1 cellular context compared by ENCODE assay signal in the genomic region with DNA sequence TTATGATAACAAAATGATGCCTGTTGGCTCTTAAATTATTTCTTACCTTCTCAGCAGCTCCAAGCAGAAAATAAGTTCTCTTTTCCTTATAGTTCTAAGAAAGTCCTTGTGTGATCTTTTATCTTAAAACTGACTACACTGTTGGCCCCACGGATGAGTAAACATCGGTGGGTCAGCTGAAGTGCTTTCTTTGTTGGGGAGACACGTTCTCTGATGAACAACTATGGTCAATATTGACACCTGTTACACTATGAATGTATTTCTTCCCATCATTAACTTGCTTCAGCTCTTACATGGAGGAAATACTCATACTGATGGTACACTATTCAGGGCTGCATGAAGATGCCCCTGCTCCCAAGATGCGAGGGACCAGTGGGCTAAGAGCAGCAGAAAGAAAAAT.
TF ChIP-seq lines count a peak whose summit lies in the region.

No MANE protein-coding gene starts in this region.

TF ChIP-seq in HepG2, 621 proteins besides CTCF, POLR2A, EP300 and RAD21 (continued from another document and continues in another):
- TF ChIP-seq, protein P1, sequence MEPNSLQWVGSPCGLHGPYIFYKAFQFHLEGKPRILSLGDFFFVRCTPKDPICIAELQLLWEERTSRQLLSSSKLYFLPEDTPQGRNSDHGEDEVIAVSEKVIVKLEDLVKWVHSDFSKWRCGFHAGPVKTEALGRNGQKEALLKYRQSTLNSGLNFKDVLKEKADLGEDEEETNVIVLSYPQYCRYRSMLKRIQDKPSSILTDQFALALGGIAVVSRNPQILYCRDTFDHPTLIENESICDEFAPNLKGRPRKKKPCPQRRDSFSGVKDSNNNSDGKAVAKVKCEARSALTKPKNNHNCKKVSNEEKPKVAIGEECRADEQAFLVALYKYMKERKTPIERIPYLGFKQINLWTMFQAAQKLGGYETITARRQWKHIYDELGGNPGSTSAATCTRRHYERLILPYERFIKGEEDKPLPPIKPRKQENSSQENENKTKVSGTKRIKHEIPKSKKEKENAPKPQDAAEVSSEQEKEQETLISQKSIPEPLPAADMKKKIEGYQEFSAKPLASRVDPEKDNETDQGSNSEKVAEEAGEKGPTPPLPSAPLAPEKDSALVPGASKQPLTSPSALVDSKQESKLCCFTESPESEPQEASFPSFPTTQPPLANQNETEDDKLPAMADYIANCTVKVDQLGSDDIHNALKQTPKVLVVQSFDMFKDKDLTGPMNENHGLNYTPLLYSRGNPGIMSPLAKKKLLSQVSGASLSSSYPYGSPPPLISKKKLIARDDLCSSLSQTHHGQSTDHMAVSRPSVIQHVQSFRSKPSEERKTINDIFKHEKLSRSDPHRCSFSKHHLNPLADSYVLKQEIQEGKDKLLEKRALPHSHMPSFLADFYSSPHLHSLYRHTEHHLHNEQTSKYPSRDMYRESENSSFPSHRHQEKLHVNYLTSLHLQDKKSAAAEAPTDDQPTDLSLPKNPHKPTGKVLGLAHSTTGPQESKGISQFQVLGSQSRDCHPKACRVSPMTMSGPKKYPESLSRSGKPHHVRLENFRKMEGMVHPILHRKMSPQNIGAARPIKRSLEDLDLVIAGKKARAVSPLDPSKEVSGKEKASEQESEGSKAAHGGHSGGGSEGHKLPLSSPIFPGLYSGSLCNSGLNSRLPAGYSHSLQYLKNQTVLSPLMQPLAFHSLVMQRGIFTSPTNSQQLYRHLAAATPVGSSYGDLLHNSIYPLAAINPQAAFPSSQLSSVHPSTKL (CRISPR knock-in tag; IDR thresholded peaks at IDR 0.05): peak; percentile 91
- TF ChIP-seq SAP130 (CRISPR knock-in tag; IDR thresholded peaks at IDR 0.05; ENCODE audit: low read depth) (peak; percentile 38), NCOA2 (CRISPR knock-in tag; IDR thresholded peaks at IDR 0.05) (peak; percentile 49), ZSCAN25 (CRISPR knock-in tag; IDR thresholded peaks at IDR 0.05) (no peak), FOXA3 (CRISPR knock-in tag; IDR thresholded peaks at IDR 0.05) (peak; percentile 89), TBX3 (IDR thresholded peaks at IDR 0.05; ENCODE audit: borderline replicate concordance) (peak; percentile 37; the same call in 1 of the 2 replicates), FOXP1 (IDR thresholded peaks at IDR 0.05) (no peak), FOXP1 (CRISPR knock-in tag; IDR thresholded peaks at IDR 0.05) (peak; percentile 62), FOSL2 (CRISPR knock-in tag; IDR thresholded peaks at IDR 0.05) (peak; percentile 66), HHEX (CRISPR knock-in tag; IDR thresholded peaks at IDR 0.05) (peak; percentile 69), FOXJ3 (CRISPR knock-in tag; IDR thresholded peaks at IDR 0.05; ENCODE audit: borderline replicate concordance) (peak; percentile 69; the same call in 1 of the 2 replicates), HDAC2 (CRISPR knock-in tag; IDR thresholded peaks at IDR 0.05) (peak; percentile 57; the same call in 1 of the 2 replicates), GATA4 (IDR thresholded peaks at IDR 0.05; ENCODE audit: borderline replicate concordance, low read depth) (peak; percentile 52; the same call in 1 of the 2 replicates), SOX6 (IDR thresholded peaks at IDR 0.05) (no peak), SOX6 (CRISPR knock-in tag; IDR thresholded peaks at IDR 0.05) (peak; percentile 78), NKX3-1 (CRISPR knock-in tag; IDR thresholded peaks at IDR 0.05) (0 out of 2 replicates have a peak, but pooled peaks have one; percentile 38), PLRG1 (conservative IDR thresholded peaks at IDR 0.05) (no peak), HNF4G (IDR thresholded peaks at IDR 0.05; ENCODE audit: borderline replicate concordance, low read depth, low read length) (no peak), HNF4G (CRISPR knock-in tag; IDR thresholded peaks at IDR 0.05; ENCODE audit: borderline replicate concordance, low read depth) (no peak), FOXK1 (CRISPR knock-in tag; IDR thresholded peaks at IDR 0.05; ENCODE audit: borderline replicate concordance, low read depth) (peak; percentile 18; the same call in 1 of the 2 replicates), HNRNPK (IDR thresholded peaks at IDR 0.05; ENCODE audit: low read depth, low read length, poor library complexity, severe bottlenecking) (no peak), HMG20A (CRISPR knock-in tag; IDR thresholded peaks at IDR 0.05; ENCODE audit: borderline replicate concordance) (peak; percentile 83; the same call in 1 of the 2 replicates)
- TF ChIP-seq, protein P2, sequence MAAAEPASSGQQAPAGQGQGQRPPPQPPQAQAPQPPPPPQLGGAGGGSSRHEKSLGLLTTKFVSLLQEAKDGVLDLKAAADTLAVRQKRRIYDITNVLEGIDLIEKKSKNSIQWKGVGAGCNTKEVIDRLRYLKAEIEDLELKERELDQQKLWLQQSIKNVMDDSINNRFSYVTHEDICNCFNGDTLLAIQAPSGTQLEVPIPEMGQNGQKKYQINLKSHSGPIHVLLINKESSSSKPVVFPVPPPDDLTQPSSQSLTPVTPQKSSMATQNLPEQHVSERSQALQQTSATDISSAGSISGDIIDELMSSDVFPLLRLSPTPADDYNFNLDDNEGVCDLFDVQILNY (CRISPR knock-in tag; conservative IDR thresholded peaks at IDR 0.05): no peak
- TF ChIP-seq, protein P3, sequence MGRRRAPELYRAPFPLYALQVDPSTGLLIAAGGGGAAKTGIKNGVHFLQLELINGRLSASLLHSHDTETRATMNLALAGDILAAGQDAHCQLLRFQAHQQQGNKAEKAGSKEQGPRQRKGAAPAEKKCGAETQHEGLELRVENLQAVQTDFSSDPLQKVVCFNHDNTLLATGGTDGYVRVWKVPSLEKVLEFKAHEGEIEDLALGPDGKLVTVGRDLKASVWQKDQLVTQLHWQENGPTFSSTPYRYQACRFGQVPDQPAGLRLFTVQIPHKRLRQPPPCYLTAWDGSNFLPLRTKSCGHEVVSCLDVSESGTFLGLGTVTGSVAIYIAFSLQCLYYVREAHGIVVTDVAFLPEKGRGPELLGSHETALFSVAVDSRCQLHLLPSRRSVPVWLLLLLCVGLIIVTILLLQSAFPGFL (CRISPR knock-in tag; IDR thresholded peaks at IDR 0.05): no peak
- TF ChIP-seq, protein P4, sequence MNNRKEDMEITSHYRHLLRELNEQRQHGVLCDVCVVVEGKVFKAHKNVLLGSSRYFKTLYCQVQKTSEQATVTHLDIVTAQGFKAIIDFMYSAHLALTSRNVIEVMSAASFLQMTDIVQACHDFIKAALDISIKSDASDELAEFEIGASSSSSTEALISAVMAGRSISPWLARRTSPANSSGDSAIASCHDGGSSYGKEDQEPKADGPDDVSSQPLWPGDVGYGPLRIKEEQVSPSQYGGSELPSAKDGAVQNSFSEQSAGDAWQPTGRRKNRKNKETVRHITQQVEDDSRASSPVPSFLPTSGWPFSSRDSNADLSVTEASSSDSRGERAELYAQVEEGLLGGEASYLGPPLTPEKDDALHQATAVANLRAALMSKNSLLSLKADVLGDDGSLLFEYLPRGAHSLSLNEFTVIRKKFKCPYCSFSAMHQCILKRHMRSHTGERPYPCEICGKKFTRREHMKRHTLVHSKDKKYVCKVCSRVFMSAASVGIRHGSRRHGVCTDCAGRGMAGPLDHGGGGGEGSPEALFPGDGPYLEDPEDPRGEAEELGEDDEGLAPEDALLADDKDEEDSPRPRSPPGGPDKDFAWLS (CRISPR knock-in tag; IDR thresholded peaks at IDR 0.05; ENCODE audit: borderline replicate concordance): no peak
- TF ChIP-seq, protein P5, sequence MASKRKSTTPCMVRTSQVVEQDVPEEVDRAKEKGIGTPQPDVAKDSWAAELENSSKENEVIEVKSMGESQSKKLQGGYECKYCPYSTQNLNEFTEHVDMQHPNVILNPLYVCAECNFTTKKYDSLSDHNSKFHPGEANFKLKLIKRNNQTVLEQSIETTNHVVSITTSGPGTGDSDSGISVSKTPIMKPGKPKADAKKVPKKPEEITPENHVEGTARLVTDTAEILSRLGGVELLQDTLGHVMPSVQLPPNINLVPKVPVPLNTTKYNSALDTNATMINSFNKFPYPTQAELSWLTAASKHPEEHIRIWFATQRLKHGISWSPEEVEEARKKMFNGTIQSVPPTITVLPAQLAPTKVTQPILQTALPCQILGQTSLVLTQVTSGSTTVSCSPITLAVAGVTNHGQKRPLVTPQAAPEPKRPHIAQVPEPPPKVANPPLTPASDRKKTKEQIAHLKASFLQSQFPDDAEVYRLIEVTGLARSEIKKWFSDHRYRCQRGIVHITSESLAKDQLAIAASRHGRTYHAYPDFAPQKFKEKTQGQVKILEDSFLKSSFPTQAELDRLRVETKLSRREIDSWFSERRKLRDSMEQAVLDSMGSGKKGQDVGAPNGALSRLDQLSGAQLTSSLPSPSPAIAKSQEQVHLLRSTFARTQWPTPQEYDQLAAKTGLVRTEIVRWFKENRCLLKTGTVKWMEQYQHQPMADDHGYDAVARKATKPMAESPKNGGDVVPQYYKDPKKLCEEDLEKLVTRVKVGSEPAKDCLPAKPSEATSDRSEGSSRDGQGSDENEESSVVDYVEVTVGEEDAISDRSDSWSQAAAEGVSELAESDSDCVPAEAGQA (IDR thresholded peaks at IDR 0.05; ENCODE audit: low read depth): no peak
- TF ChIP-seq, protein P5 (CRISPR knock-in tag; IDR thresholded peaks at IDR 0.05; ENCODE audit: borderline replicate concordance): no peak
- TF ChIP-seq, protein P6, sequence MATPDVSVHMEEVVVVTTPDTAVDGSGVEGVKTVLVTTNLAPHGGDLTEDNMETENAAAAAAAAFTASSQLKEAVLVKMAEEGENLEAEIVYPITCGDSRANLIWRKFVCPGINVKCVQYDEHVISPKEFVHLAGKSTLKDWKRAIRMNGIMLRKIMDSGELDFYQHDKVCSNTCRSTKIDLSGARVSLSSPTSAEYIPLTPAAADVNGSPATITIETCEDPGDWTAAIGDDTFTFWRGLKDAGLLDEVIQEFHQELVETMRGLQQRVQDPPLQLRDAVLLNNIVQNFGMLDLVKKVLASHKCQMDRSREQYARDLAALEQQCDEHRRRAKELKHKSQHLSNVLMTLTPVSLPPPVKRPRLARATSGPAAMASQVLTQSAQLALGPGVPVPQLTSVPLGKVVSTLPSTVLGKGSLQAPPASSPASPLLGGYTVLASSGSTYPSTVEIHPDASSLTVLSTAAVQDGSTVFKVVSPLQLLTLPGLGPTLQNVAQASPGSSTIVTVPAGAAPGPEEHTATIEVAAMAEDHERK (CRISPR knock-in tag; IDR thresholded peaks at IDR 0.05; ENCODE audit: low read depth): no peak
- TF ChIP-seq, protein P7, sequence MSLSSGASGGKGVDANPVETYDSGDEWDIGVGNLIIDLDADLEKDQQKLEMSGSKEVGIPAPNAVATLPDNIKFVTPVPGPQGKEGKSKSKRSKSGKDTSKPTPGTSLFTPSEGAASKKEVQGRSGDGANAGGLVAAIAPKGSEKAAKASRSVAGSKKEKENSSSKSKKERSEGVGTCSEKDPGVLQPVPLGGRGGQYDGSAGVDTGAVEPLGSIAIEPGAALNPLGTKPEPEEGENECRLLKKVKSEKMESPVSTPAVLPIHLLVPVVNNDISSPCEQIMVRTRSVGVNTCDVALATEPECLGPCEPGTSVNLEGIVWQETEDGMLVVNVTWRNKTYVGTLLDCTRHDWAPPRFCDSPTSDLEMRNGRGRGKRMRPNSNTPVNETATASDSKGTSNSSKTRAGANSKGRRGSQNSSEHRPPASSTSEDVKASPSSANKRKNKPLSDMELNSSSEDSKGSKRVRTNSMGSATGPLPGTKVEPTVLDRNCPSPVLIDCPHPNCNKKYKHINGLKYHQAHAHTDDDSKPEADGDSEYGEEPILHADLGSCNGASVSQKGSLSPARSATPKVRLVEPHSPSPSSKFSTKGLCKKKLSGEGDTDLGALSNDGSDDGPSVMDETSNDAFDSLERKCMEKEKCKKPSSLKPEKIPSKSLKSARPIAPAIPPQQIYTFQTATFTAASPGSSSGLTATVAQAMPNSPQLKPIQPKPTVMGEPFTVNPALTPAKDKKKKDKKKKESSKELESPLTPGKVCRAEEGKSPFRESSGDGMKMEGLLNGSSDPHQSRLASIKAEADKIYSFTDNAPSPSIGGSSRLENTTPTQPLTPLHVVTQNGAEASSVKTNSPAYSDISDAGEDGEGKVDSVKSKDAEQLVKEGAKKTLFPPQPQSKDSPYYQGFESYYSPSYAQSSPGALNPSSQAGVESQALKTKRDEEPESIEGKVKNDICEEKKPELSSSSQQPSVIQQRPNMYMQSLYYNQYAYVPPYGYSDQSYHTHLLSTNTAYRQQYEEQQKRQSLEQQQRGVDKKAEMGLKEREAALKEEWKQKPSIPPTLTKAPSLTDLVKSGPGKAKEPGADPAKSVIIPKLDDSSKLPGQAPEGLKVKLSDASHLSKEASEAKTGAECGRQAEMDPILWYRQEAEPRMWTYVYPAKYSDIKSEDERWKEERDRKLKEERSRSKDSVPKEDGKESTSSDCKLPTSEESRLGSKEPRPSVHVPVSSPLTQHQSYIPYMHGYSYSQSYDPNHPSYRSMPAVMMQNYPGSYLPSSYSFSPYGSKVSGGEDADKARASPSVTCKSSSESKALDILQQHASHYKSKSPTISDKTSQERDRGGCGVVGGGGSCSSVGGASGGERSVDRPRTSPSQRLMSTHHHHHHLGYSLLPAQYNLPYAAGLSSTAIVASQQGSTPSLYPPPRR (CRISPR knock-in tag; IDR thresholded peaks at IDR 0.05; ENCODE audit: borderline replicate concordance): peak; percentile 66; the same call in 1 of the 2 replicates
